In the genomic region with DNA sequence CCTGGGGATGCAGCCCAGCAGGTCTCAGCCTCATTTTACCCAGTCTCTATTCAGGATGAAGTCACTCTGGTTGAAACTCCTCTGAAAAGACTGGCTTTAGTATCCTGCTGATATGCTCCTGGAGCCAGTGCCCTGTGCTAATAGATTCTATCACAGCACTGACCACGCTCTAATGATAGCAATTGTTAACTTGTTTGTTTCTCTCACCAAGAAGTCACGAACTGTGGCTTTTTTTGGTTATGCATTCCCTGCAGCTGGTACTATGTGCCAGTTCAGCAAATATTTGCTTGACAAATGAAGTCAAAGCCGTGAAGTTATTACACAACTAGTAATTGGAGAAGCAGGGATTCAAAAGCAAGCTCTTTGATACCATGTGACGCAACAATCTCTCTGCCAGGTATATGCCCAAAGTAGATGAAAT, we compare ENCODE assay signal across 20 cellular contexts.
DNase-seq lines count a peak whose midpoint lies in the region; TF ChIP-seq lines count a peak whose summit lies in the region.
"Had no signal": no experiment of that assay in that cellular context is flagged by ENCODE, and none has a peak within 500 bp of the region (broad histone marks: within the 10 kb centered on the region; RNA-seq: fewer than 3 reads in every experiment).

No MANE protein-coding gene starts in this region.

- TF ChIP-seq POLR2A in breast epithelium (IDR thresholded peaks at IDR 0.05) (no peak), suprapubic skin (IDR thresholded peaks at IDR 0.05) (no peak)

- H3K9me3 ChIP-seq in breast epithelium (no peaks in the 10 kb centered on the region), suprapubic skin (no peaks in the 10 kb centered on the region)
- H3K9me3 ChIP-seq: left ventricle myocardium inferior, right atrium auricular region had no signal

- no TSS peak for BruUV-seq in MCF 10A (replicated peaks; lab: Mats Ljungman, UMichigan)

- POLR2A ChIA-PET in MCF 10A (lab: Yijun Ruan, JAX) = interaction anchor here (0.7 to 1.8 kb wide), 7 partner anchors 9 to 1274 kb away, joined by 3 to 6 read pairs (median 3); no protein-coding TSS in a partner anchor

- H3K36me3 ChIP-seq in breast epithelium (no peaks in the 10 kb centered on the region), suprapubic skin (no peaks in the 10 kb centered on the region)
- H3K36me3 ChIP-seq: left ventricle myocardium inferior, right atrium auricular region had no signal

- no peak for TF ChIP-seq EP300 in suprapubic skin (IDR thresholded peaks at IDR 0.05)

- no peaks in the 10 kb centered on the region for H3K4me1 ChIP-seq in breast epithelium
- no peaks in the 10 kb centered on the region for H3K4me1 ChIP-seq in suprapubic skin
- H3K4me1 ChIP-seq: left ventricle myocardium inferior, right atrium auricular region had no signal

- 53% methylated on average over 4 of the region's 4 CpGs for WGBS in suprapubic skin

- peaks cover 27% of the 10 kb centered on the region for H3K4me1 Mint-ChIP-seq in MCF 10A (ENCODE audit: insufficient read depth, unreplicated experiment)
- H3K4me1 Mint-ChIP-seq: CD8-positive, alpha-beta memory T cell; naive thymus-derived CD4-positive, alpha-beta T cell had no signal

- intact Hi-C loops in MCF 10A (cut with micrococcal nuclease) (no loop called here), breast epithelium (cut with DNase I; ENCODE audit: low total_unique reads) (no loop called here), cardiac septum (cut with DNase I) (no loop called here)

- no peaks in the 10 kb centered on the region for H3K27me3 ChIP-seq in breast epithelium
- no peaks in the 10 kb centered on the region for H3K27me3 ChIP-seq in suprapubic skin
- H3K27me3 ChIP-seq: right atrium auricular region had no signal

- no peaks in the 10 kb centered on the region for H3K9me3 Mint-ChIP-seq in MCF 10A (ENCODE audit: unreplicated experiment)

- in situ Hi-C loops in G401 (cut with HindIII; ENCODE audit: low sequenced_read_pairs) = no loop called here

- no peaks in the 10 kb centered on the region for H3K36me3 Mint-ChIP-seq in MCF 10A (ENCODE audit: insufficient read depth, unreplicated experiment)
- H3K36me3 Mint-ChIP-seq: CD8-positive, alpha-beta memory T cell; naive thymus-derived CD4-positive, alpha-beta T cell had no signal

- no peak overlapping the region for H3K27ac Mint-ChIP-seq in MCF 10A (ENCODE audit: low read depth, unreplicated experiment)
- H3K27ac Mint-ChIP-seq: CD8-positive, alpha-beta memory T cell; naive thymus-derived CD4-positive, alpha-beta T cell had no signal

- H3K27me3 Mint-ChIP-seq in MCF 10A (ENCODE audit: insufficient read depth, unreplicated experiment) = no peaks in the 10 kb centered on the region
- H3K27me3 Mint-ChIP-seq: CD8-positive, alpha-beta memory T cell; naive thymus-derived CD4-positive, alpha-beta T cell had no signal

- TF ChIP-seq CTCF in MCF 10A (IDR thresholded peaks at IDR 0.05; ENCODE audit: unreplicated experiment) = no peak
- no peak for TF ChIP-seq CTCF in breast epithelium (IDR thresholded peaks at IDR 0.05)
- no peak for TF ChIP-seq CTCF in suprapubic skin (IDR thresholded peaks at IDR 0.05)

- CTCF ChIA-PET in MCF 10A (lab: Yijun Ruan, JAX) = no interaction called here

- H3K4me3 ChIP-seq in breast epithelium = no peak overlapping the region
- no peak overlapping the region for H3K4me3 ChIP-seq in suprapubic skin
- H3K4me3 ChIP-seq: left ventricle myocardium inferior, right atrium auricular region had no signal

- H3K27ac ChIP-seq in breast epithelium = no peak overlapping the region
- H3K27ac ChIP-seq in suprapubic skin = no peak overlapping the region
- H3K27ac ChIP-seq: left ventricle myocardium inferior, right atrium auricular region had no signal

- no peak overlapping the region for H3K4me3 Mint-ChIP-seq in MCF 10A (ENCODE audit: unreplicated experiment)
- H3K4me3 Mint-ChIP-seq: CD8-positive, alpha-beta memory T cell; naive thymus-derived CD4-positive, alpha-beta T cell had no signal

- DNase-seq in MCF 10A (ENCODE audit: unreplicated experiment) (peak; percentile 65), breast epithelium (ENCODE audit: low spot score in 2 of 2) (no peak), NCI-H774 (lab: John Stamatoyannopoulos, UW) (peak; percentile 93), kidney tubule cell (ENCODE audit: low spot score) (peak; percentile 54), G401 (ENCODE audit: low spot score) (no peak), GM03348 (ENCODE audit: low spot score) (no peak), cardiac septum (ENCODE audit: low spot score) (no peak), suprapubic skin (ENCODE audit: low spot score in 2 of 2) (no peak)
- DNase-seq: ACHN; activated effector memory CD4-positive, alpha-beta T cell treated with anti-CD3 and anti-CD28 coated beads, Interleukin-2, amount 50 U/mL, for 16 hours; aorta; CD8-positive, alpha-beta memory T cell; dermis blood vessel endothelial cell; GF-D8; hypothalamus; left ventricle myocardium inferior; naive thymus-derived CD4-positive, alpha-beta T cell; NCI-H1694; OCI-M1 had no signal

Comparison
In these comparisons a context has a peak if more than half of its experiments do, and no peak if none do; other contexts are left out.
1. DNase-seq: peak in MCF 10A (single experiment), NCI-H774 (single experiment) and kidney tubule cell (single experiment); none in breast epithelium (0 of 2), G401 (single experiment), GM03348 (single experiment), cardiac septum (single experiment) and suprapubic skin (0 of 2).